8 cellular contexts compared by ENCODE assay signal in the genomic region with DNA sequence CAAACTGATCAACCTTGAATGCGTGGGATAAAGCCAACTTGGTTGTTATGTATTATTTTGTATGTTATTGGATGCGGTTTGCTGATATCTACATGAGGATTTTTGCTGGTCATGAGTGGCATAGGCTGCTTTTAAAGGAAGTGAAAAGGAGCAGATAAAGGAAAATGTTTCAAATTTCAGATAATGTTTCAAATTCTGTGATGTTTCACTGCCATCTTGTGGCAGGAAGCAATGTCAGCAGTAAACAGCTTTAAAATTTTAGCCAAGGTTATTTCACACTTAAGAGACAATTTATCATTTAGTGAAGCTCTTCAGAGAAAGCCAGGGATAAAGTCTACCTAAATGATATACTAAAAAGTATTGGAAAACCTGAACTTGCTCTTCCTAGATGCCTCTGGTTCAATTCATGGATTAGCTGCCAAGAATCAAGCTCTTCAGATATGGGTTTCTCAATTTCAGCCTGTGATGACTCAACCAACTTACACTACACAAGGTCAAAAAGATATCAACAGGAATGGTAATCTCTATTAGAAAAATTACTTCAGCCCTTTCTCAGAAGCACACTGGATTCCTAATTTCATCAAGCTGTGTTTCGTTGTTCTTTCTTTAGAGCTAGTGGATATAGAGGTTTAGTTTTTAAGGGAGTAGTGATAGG.
DNase-seq lines count a peak whose midpoint lies in the region; ATAC-seq, FAIRE-seq and TF ChIP-seq lines count a peak whose summit lies in the region.

No MANE protein-coding gene starts in this region.

- peaks cover 60% of the 10 kb centered on the region for H3K36me3 Mint-ChIP-seq in stimulated activated memory B cell treated with anti-CD40 and anti-IgM and Interleukin-4, amounts not matched to agents 10 μg/mL and 1 μg/mL and 100 μg/mL, for 72 hours

- no peak for FAIRE-seq in GM12891 (lab: Jason Lieb, UNC)

- H3K4me1 ChIP-seq in Karpas-422 (ENCODE audit: low read length), result no peaks in the 10 kb centered on the region

- TF ChIP-seq POLR2A in GM12891 (IDR thresholded peaks at IDR 0.05; ENCODE audit: low read depth, low read length), result no peak

- no peaks in the 10 kb centered on the region for H3K27me3 Mint-ChIP-seq in stimulated activated memory B cell treated with anti-CD40 and anti-IgM and Interleukin-4, amounts not matched to agents 10 μg/mL and 1 μg/mL and 100 μg/mL, for 72 hours

- no peaks in the 10 kb centered on the region for H3K9me3 Mint-ChIP-seq in stimulated activated memory B cell treated with anti-CD40 and anti-IgM and Interleukin-4, amounts not matched to agents 10 μg/mL and 1 μg/mL and 100 μg/mL, for 72 hours

- no peaks in the 10 kb centered on the region for H3K27me3 ChIP-seq in Karpas-422 (ENCODE audit: low read length)

- ATAC-seq in GM18907 (IDR thresholded peaks at IDR 0.05; ENCODE audit: unreplicated experiment), result no peak
- ATAC-seq in stimulated activated memory B cell treated with anti-CD40 and anti-IgM and Interleukin-4, amounts not matched to agents 10 μg/mL and 1 μg/mL and 100 μg/mL, for 72 hours, result no peak

- no peaks in the 10 kb centered on the region for H3K9me3 ChIP-seq in Karpas-422 (ENCODE audit: low read length)

- peak; percentile 49 for DNase-seq in D341Med (ENCODE audit: low spot score)
- DNase-seq in Karpas-422, result peak; percentile 62
- DNase-seq in astrocyte of the spinal cord (ENCODE audit: low read depth, low spot score), result peak; percentile 50
- DNase-seq in kidney glomerular epithelial cell (lab: John Stamatoyannopoulos, UW), result peak; percentile 15
- no peak for DNase-seq in DMS114 treated with DMSO at 0.1 percent for 48 hours (lab: John Stamatoyannopoulos, UW; ENCODE audit: unreplicated experiment)
- no peak for DNase-seq in GM12891 (ENCODE audit: insufficient read length, low spot score)

- H3K4me2 ChIP-seq in Karpas-422 (ENCODE audit: low read depth, low read length, poor library complexity, severe bottlenecking), result no peak overlapping the region

- H3K27ac ChIP-seq in Karpas-422 (ENCODE audit: low read length), result no peak overlapping the region

- no peaks in the 10 kb centered on the region for H3K4me1 Mint-ChIP-seq in stimulated activated memory B cell treated with anti-CD40 and anti-IgM and Interleukin-4, amounts not matched to agents 10 μg/mL and 1 μg/mL and 100 μg/mL, for 72 hours

- H3K27ac Mint-ChIP-seq in stimulated activated memory B cell treated with anti-CD40 and anti-IgM and Interleukin-4, amounts not matched to agents 10 μg/mL and 1 μg/mL and 100 μg/mL, for 72 hours, result no peak overlapping the region

- peak; percentile 71 for TF ChIP-seq CTCF in astrocyte of the spinal cord (IDR thresholded peaks at IDR 0.05; ENCODE audit: low read depth, low read length)

- no peak overlapping the region for H3K4me3 Mint-ChIP-seq in stimulated activated memory B cell treated with anti-CD40 and anti-IgM and Interleukin-4, amounts not matched to agents 10 μg/mL and 1 μg/mL and 100 μg/mL, for 72 hours

- H3K79me2 ChIP-seq in Karpas-422 (ENCODE audit: low read length), result no peaks in the 10 kb centered on the region

- H2AFZ ChIP-seq in Karpas-422 (ENCODE audit: low read length), result no peak overlapping the region

- H3K9me2 ChIP-seq in Karpas-422 (replicated peaks; ENCODE audit: insufficient read depth, low read length), result no peaks in the 10 kb centered on the region

- peaks cover 60% of the 10 kb centered on the region for H3K36me3 ChIP-seq in Karpas-422 (ENCODE audit: insufficient read depth, low read length)

- H3K9ac ChIP-seq in Karpas-422 (ENCODE audit: low read length), result no peak overlapping the region

- in situ Hi-C loops in astrocyte of the spinal cord (cut with HindIII; ENCODE audit: low sequenced_read_pairs), result no loop called here

- H3K4me3 ChIP-seq in Karpas-422 (ENCODE audit: low read length) (no peak overlapping the region), astrocyte of the spinal cord (ENCODE audit: low read depth, low read length) (no peak overlapping the region)

- H4K20me1 ChIP-seq in Karpas-422 (ENCODE audit: insufficient read depth, low read depth, low read length), result no peaks in the 10 kb centered on the region

TF ChIP-seq in GM12891, 5 proteins besides CTCF, POLR2A, EP300 and RAD21:
- TF ChIP-seq POLR2AphosphoS5 (IDR thresholded peaks at IDR 0.05; ENCODE audit: low read depth, low read length), result no peak
- no peak for TF ChIP-seq PAX5 (IDR thresholded peaks at IDR 0.05; ENCODE audit: insufficient read depth, low read length, severe bottlenecking)
- no peak for TF ChIP-seq TAF1 (IDR thresholded peaks at IDR 0.05; ENCODE audit: low read depth, low read length)

Comparison
In these comparisons a context has a peak if more than half of its experiments do, and no peak if none do; other contexts are left out.
1. DNase-seq: peak in D341Med (single experiment), Karpas-422 (single experiment), astrocyte of the spinal cord (single experiment) and kidney glomerular epithelial cell (single experiment); none in DMS114 treated with DMSO at 0.1 percent for 48 hours (single experiment) and GM12891 (single experiment).